1 cellular context compared by ENCODE assay signal in the genomic region with DNA sequence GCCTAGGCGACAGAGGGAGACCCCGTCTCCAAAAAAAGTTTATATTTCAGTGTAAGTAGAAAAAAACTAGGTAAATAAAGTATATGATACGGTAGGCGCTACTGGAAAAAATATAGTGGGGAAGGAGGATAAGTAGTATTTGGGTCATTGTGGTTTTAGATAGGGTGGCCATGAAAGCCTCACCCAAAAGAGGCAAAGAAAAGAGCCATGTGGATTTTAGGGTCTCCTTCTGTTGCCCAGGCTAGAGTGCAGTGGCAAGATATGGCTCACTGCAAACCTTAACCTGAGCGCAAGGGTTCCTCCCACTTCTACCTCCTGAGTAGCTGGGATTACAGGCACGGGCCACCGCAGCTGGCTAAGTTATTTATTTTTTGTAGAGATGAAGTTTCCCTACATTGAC.
TF ChIP-seq lines count a peak whose summit lies in the region.

No MANE protein-coding gene starts in this region.

TF ChIP-seq in K562, 482 proteins besides CTCF, POLR2A, EP300 and RAD21 (continued from another document and continues in another):
- TF ChIP-seq, protein P1, sequence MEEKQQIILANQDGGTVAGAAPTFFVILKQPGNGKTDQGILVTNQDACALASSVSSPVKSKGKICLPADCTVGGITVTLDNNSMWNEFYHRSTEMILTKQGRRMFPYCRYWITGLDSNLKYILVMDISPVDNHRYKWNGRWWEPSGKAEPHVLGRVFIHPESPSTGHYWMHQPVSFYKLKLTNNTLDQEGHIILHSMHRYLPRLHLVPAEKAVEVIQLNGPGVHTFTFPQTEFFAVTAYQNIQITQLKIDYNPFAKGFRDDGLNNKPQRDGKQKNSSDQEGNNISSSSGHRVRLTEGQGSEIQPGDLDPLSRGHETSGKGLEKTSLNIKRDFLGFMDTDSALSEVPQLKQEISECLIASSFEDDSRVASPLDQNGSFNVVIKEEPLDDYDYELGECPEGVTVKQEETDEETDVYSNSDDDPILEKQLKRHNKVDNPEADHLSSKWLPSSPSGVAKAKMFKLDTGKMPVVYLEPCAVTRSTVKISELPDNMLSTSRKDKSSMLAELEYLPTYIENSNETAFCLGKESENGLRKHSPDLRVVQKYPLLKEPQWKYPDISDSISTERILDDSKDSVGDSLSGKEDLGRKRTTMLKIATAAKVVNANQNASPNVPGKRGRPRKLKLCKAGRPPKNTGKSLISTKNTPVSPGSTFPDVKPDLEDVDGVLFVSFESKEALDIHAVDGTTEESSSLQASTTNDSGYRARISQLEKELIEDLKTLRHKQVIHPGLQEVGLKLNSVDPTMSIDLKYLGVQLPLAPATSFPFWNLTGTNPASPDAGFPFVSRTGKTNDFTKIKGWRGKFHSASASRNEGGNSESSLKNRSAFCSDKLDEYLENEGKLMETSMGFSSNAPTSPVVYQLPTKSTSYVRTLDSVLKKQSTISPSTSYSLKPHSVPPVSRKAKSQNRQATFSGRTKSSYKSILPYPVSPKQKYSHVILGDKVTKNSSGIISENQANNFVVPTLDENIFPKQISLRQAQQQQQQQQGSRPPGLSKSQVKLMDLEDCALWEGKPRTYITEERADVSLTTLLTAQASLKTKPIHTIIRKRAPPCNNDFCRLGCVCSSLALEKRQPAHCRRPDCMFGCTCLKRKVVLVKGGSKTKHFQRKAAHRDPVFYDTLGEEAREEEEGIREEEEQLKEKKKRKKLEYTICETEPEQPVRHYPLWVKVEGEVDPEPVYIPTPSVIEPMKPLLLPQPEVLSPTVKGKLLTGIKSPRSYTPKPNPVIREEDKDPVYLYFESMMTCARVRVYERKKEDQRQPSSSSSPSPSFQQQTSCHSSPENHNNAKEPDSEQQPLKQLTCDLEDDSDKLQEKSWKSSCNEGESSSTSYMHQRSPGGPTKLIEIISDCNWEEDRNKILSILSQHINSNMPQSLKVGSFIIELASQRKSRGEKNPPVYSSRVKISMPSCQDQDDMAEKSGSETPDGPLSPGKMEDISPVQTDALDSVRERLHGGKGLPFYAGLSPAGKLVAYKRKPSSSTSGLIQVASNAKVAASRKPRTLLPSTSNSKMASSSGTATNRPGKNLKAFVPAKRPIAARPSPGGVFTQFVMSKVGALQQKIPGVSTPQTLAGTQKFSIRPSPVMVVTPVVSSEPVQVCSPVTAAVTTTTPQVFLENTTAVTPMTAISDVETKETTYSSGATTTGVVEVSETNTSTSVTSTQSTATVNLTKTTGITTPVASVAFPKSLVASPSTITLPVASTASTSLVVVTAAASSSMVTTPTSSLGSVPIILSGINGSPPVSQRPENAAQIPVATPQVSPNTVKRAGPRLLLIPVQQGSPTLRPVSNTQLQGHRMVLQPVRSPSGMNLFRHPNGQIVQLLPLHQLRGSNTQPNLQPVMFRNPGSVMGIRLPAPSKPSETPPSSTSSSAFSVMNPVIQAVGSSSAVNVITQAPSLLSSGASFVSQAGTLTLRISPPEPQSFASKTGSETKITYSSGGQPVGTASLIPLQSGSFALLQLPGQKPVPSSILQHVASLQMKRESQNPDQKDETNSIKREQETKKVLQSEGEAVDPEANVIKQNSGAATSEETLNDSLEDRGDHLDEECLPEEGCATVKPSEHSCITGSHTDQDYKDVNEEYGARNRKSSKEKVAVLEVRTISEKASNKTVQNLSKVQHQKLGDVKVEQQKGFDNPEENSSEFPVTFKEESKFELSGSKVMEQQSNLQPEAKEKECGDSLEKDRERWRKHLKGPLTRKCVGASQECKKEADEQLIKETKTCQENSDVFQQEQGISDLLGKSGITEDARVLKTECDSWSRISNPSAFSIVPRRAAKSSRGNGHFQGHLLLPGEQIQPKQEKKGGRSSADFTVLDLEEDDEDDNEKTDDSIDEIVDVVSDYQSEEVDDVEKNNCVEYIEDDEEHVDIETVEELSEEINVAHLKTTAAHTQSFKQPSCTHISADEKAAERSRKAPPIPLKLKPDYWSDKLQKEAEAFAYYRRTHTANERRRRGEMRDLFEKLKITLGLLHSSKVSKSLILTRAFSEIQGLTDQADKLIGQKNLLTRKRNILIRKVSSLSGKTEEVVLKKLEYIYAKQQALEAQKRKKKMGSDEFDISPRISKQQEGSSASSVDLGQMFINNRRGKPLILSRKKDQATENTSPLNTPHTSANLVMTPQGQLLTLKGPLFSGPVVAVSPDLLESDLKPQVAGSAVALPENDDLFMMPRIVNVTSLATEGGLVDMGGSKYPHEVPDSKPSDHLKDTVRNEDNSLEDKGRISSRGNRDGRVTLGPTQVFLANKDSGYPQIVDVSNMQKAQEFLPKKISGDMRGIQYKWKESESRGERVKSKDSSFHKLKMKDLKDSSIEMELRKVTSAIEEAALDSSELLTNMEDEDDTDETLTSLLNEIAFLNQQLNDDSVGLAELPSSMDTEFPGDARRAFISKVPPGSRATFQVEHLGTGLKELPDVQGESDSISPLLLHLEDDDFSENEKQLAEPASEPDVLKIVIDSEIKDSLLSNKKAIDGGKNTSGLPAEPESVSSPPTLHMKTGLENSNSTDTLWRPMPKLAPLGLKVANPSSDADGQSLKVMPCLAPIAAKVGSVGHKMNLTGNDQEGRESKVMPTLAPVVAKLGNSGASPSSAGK (IDR thresholded peaks at IDR 0.05), result no peak
- TF ChIP-seq CBX8 (IDR thresholded peaks at IDR 0.05; ENCODE audit: borderline replicate concordance, extremely low read depth, low read depth, low read length, poor library complexity, severe bottlenecking) (no peak), ASH1L (IDR thresholded peaks at IDR 0.05; ENCODE audit: borderline replicate concordance, low read depth, partially characterized antibody) (no peak), SRSF7 (optimal IDR thresholded peaks at IDR 0.05; ENCODE audit: low read depth, low read length) (no peak), ZNF431 (CRISPR knock-in tag; IDR thresholded peaks at IDR 0.05) (no peak), TBP (optimal IDR thresholded peaks at IDR 0.05; ENCODE audit: low read depth, low read length) (no peak), ZNF3 (CRISPR knock-in tag; IDR thresholded peaks at IDR 0.05) (no peak), HSF4 (CRISPR knock-in tag; IDR thresholded peaks at IDR 0.05; ENCODE audit: borderline replicate concordance) (no peak), ZNF324 (CRISPR knock-in tag; IDR thresholded peaks at IDR 0.05) (no peak), BACH1 (tag; IDR thresholded peaks at IDR 0.05) (no peak), EWSR1 (IDR thresholded peaks at IDR 0.05; ENCODE audit: borderline replicate concordance, low read depth, partially characterized antibody) (no peak), TAF15 (IDR thresholded peaks at IDR 0.05; ENCODE audit: low read depth, low read length) (no peak)
- TF ChIP-seq, protein P2, sequence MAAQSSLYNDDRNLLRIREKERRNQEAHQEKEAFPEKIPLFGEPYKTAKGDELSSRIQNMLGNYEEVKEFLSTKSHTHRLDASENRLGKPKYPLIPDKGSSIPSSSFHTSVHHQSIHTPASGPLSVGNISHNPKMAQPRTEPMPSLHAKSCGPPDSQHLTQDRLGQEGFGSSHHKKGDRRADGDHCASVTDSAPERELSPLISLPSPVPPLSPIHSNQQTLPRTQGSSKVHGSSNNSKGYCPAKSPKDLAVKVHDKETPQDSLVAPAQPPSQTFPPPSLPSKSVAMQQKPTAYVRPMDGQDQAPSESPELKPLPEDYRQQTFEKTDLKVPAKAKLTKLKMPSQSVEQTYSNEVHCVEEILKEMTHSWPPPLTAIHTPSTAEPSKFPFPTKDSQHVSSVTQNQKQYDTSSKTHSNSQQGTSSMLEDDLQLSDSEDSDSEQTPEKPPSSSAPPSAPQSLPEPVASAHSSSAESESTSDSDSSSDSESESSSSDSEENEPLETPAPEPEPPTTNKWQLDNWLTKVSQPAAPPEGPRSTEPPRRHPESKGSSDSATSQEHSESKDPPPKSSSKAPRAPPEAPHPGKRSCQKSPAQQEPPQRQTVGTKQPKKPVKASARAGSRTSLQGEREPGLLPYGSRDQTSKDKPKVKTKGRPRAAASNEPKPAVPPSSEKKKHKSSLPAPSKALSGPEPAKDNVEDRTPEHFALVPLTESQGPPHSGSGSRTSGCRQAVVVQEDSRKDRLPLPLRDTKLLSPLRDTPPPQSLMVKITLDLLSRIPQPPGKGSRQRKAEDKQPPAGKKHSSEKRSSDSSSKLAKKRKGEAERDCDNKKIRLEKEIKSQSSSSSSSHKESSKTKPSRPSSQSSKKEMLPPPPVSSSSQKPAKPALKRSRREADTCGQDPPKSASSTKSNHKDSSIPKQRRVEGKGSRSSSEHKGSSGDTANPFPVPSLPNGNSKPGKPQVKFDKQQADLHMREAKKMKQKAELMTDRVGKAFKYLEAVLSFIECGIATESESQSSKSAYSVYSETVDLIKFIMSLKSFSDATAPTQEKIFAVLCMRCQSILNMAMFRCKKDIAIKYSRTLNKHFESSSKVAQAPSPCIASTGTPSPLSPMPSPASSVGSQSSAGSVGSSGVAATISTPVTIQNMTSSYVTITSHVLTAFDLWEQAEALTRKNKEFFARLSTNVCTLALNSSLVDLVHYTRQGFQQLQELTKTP (IDR thresholded peaks at IDR 0.05; ENCODE audit: low read depth in 1 of 2, partially characterized antibody in 2 of 2), result no peak
- TF ChIP-seq, protein P3, sequence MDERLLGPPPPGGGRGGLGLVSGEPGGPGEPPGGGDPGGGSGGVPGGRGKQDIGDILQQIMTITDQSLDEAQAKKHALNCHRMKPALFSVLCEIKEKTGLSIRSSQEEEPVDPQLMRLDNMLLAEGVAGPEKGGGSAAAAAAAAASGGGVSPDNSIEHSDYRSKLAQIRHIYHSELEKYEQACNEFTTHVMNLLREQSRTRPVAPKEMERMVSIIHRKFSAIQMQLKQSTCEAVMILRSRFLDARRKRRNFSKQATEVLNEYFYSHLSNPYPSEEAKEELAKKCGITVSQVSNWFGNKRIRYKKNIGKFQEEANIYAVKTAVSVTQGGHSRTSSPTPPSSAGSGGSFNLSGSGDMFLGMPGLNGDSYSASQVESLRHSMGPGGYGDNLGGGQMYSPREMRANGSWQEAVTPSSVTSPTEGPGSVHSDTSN (CRISPR knock-in tag; IDR thresholded peaks at IDR 0.05; ENCODE audit: low read depth), result no peak
- TF ChIP-seq, protein P3 (tag; conservative IDR thresholded peaks at IDR 0.05; ENCODE audit: low read depth), result no peak
- TF ChIP-seq, protein P4, sequence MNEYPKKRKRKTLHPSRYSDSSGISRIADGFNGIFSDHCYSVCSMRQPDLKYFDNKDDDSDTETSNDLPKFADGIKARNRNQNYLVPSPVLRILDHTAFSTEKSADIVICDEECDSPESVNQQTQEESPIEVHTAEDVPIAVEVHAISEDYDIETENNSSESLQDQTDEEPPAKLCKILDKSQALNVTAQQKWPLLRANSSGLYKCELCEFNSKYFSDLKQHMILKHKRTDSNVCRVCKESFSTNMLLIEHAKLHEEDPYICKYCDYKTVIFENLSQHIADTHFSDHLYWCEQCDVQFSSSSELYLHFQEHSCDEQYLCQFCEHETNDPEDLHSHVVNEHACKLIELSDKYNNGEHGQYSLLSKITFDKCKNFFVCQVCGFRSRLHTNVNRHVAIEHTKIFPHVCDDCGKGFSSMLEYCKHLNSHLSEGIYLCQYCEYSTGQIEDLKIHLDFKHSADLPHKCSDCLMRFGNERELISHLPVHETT (CRISPR knock-in tag; conservative IDR thresholded peaks at IDR 0.05 in 1 of 2, IDR thresholded peaks at IDR 0.05 in 1 of 2), result no peak
- TF ChIP-seq, protein P5, sequence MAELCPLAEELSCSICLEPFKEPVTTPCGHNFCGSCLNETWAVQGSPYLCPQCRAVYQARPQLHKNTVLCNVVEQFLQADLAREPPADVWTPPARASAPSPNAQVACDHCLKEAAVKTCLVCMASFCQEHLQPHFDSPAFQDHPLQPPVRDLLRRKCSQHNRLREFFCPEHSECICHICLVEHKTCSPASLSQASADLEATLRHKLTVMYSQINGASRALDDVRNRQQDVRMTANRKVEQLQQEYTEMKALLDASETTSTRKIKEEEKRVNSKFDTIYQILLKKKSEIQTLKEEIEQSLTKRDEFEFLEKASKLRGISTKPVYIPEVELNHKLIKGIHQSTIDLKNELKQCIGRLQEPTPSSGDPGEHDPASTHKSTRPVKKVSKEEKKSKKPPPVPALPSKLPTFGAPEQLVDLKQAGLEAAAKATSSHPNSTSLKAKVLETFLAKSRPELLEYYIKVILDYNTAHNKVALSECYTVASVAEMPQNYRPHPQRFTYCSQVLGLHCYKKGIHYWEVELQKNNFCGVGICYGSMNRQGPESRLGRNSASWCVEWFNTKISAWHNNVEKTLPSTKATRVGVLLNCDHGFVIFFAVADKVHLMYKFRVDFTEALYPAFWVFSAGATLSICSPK (IDR thresholded peaks at IDR 0.05; ENCODE audit: borderline replicate concordance), result no peak
- TF ChIP-seq, protein P6, sequence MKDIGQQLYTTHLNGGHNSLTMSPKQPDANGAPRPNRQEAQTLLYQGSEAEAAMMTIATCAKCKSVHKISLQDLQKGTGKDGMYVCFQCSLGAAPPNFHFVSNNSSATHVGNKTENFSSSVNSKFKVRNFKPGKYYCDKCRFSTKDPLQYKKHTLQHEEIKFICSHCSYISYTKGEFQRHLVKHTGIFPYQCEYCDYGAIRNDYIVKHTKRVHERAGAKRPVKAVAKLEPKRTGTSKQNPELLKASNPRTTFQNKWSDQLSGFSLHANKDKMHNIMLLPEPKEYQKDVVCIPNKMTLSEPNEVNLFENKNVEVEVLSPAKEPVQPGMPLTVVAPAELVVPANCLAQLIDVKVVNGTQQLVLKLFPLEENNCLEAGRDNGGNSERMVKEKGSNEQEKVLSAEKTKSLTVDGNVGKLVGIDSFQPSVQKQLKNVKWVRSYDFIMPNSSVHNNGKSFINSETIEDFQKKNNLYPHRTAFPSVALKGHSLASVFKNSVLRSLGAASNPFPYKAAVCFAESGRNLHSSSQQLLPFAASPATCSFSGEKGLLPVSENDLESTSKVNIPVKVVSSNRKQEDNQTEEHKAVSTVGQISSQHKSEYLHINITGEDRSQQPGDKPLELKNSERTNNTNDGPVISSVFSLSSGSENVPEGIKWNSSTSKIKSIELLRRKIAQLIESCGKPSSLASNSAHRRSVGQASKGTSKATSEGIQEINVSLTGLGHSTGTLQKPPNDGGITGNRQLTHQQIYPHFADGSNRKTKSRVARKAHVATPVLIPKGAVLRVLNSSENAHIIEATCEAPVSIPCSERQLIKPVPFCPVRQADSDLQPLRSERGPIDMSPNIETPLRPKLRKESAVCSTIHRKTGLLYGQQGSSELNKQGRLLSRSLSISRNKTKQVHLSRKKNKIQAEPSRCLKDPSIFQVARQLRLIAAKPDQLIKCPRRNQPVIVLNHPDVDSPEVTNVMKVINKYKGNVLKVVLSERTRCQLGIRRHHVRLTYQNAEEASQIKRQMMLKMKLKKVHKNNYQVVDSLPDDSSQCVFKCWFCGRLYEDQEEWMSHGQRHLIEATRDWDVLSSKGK (CRISPR knock-in tag; IDR thresholded peaks at IDR 0.05), result no peak
